16 cellular contexts compared by ENCODE assay signal in genomic region chr10:77833225-77833624, GRCh38.
DNase-seq lines count a peak whose midpoint lies in the region; ATAC-seq and TF ChIP-seq lines count a peak whose summit lies in the region.
"Had no signal": no experiment of that assay in that cellular context is flagged by ENCODE, and none has a peak within 500 bp of the region (broad histone marks: within the 10 kb centered on the region; RNA-seq: fewer than 3 reads in every experiment).

No MANE protein-coding gene starts in this region.

- no TSS peak for BruUV-seq in PC-9 (replicated peaks; lab: Mats Ljungman, UMichigan)

- no peak overlapping the region for H2AFZ ChIP-seq in PC-9

- H3K4me1 ChIP-seq in CD4-positive, alpha-beta memory T cell (ENCODE audit: insufficient read depth, low read length) = peaks cover 47% of the 10 kb centered on the region
- peaks cover 48% of the 10 kb centered on the region for H3K4me1 ChIP-seq in effector memory CD4-positive, alpha-beta T cell (ENCODE audit: control insufficient read depth, insufficient read depth, low read length, poor library complexity, severe bottlenecking)
- peaks cover 41 to 50% of the 10 kb centered on the region in 2 donors for H3K4me1 ChIP-seq in thyroid gland
- no peaks in the 10 kb centered on the region for H3K4me1 ChIP-seq in PC-9 (replicated peaks; ENCODE audit: insufficient read depth)
- H3K4me1 ChIP-seq: A549 had no signal

- H3K4me3 Mint-ChIP-seq in CD4-positive, alpha-beta memory T cell = peak overlapping the region in 1 of 8 donors; percentile 11
- H3K4me3 Mint-ChIP-seq in T-helper 17 cell = peak overlapping the region; percentile 28
- H3K4me3 Mint-ChIP-seq in activated CD4-positive, alpha-beta T cell treated with anti-CD3 and anti-CD28 coated beads for 36 hours = no peak overlapping the region
- H3K4me3 Mint-ChIP-seq: H9 had no signal

- H3K79me2 ChIP-seq in PC-9 (ENCODE audit: low read depth) = no peaks in the 10 kb centered on the region

- H3K36me3 Mint-ChIP-seq in CD4-positive, alpha-beta memory T cell = no peaks in the 10 kb centered on the region
- no peaks in the 10 kb centered on the region for H3K36me3 Mint-ChIP-seq in T-helper 17 cell (ENCODE audit: low read depth)
- no peaks in the 10 kb centered on the region for H3K36me3 Mint-ChIP-seq in activated CD4-positive, alpha-beta T cell treated with anti-CD3 and anti-CD28 coated beads for 36 hours (ENCODE audit: low read depth)

- no peak for ATAC-seq in T-helper 17 cell
- no peak for ATAC-seq in activated CD4-positive, alpha-beta T cell treated with anti-CD3 and anti-CD28 coated beads for 36 hours
- ATAC-seq: A549, HepG2 had no signal

- H3K27ac Mint-ChIP-seq in CD4-positive, alpha-beta memory T cell = peak overlapping the region; percentile 92 to 97 (median 96)
- H3K27ac Mint-ChIP-seq in T-helper 17 cell = peak overlapping the region; percentile 98
- no peak overlapping the region for H3K27ac Mint-ChIP-seq in activated CD4-positive, alpha-beta T cell treated with anti-CD3 and anti-CD28 coated beads for 36 hours

- H3K9me2 ChIP-seq in PC-9 (ENCODE audit: insufficient read depth) = no peaks in the 10 kb centered on the region

- no peak for TF ChIP-seq POLR2A in thyroid gland (IDR thresholded peaks at IDR 0.05)

- CTCF ChIA-PET in CD4-positive, alpha-beta memory T cell (lab: Charles Lee; ENCODE audit: partially characterized antibody) = interaction anchor here (1.2 to 4.4 kb wide), 4 partner anchors 18 to 121 kb away, joined by 4 to 33 read pairs (median 5); no protein-coding TSS in a partner anchor
- CTCF ChIA-PET in activated CD4-positive, alpha-beta T cell treated with anti-CD3 and anti-CD28 coated beads for 36 hours (lab: Charles Lee) = interaction anchor here (0.6 kb wide), 1 partner anchor 122 kb away, joined by 3 read pairs; no protein-coding TSS in a partner anchor
- CTCF ChIA-PET in PC-9 (lab: Charles Lee) = no interaction called here

- no peak for TF ChIP-seq CTCF in thyroid gland (IDR thresholded peaks at IDR 0.05)
- TF ChIP-seq CTCF in PC-9 (conservative IDR thresholded peaks at IDR 0.05) = no peak

- no peak overlapping the region for H3K4me3 ChIP-seq in CD4-positive, alpha-beta memory T cell (ENCODE audit: low read length in 2 of 2)
- H3K4me3 ChIP-seq in effector memory CD4-positive, alpha-beta T cell (ENCODE audit: insufficient read depth, low read depth, low read length, poor library complexity, severe bottlenecking) = no peak overlapping the region
- H3K4me3 ChIP-seq in thyroid gland (replicated peaks in 1 of 3) = no peak overlapping the region
- no peak overlapping the region for H3K4me3 ChIP-seq in PC-9
- H3K4me3 ChIP-seq: A549 had no signal

- 94 to 95% methylated on average over 6 of the region's 6 CpGs for WGBS in thyroid gland, 2 donors

- H3F3A ChIP-seq in PC-9 (ENCODE audit: insufficient read depth, low read depth) = peaks cover 10% of the 10 kb centered on the region; the same call in 1 of the 2 replicates

- POLR2A ChIA-PET in CD4-positive, alpha-beta memory T cell (lab: Charles Lee; ENCODE audit: partially characterized antibody) = no interaction called here
- POLR2A ChIA-PET in activated CD4-positive, alpha-beta T cell treated with anti-CD3 and anti-CD28 coated beads for 36 hours (lab: Charles Lee) = no interaction called here
- POLR2A ChIA-PET in PC-9 (lab: Charles Lee; ENCODE audit: unreplicated experiment) = no interaction called here

- no peaks in the 10 kb centered on the region for H3K36me3 ChIP-seq in CD4-positive, alpha-beta memory T cell (ENCODE audit: insufficient read depth, low read length)
- no peaks in the 10 kb centered on the region for H3K36me3 ChIP-seq in effector memory CD4-positive, alpha-beta T cell (ENCODE audit: control insufficient read depth, insufficient read depth, low read length)
- H3K36me3 ChIP-seq in thyroid gland (peaks cover 47 to 51% of the 10 kb centered on the region in 2 donors), PC-9 (ENCODE audit: low read depth) (no peaks in the 10 kb centered on the region; the same call in 1 of the 2 replicates)

- intact Hi-C loops in CD4-positive, alpha-beta memory T cell (cut with micrococcal nuclease) = loop anchor here (10.0 kb wide), 1 partner anchor 658 kb away; no protein-coding TSS in a partner anchor
- intact Hi-C loops in thyroid gland (cut with DNase I) (no loop called here), PC-9 (cut with micrococcal nuclease; ENCODE audit: unreplicated experiment) (no loop called here)
- intact Hi-C loops in activated CD4-positive, alpha-beta T cell treated with anti-CD3 and anti-CD28 coated beads for 36 hours (cut with DNase I, micrococcal nuclease) = loop anchor here in 1 of 2 experiments (10.0 kb wide), 1 partner anchor 668 kb away; no protein-coding TSS in a partner anchor

- no peaks in the 10 kb centered on the region for H3K27me3 Mint-ChIP-seq in CD4-positive, alpha-beta memory T cell
- H3K27me3 Mint-ChIP-seq in T-helper 17 cell = no peaks in the 10 kb centered on the region
- no peaks in the 10 kb centered on the region for H3K27me3 Mint-ChIP-seq in activated CD4-positive, alpha-beta T cell treated with anti-CD3 and anti-CD28 coated beads for 36 hours

- H3K4me1 Mint-ChIP-seq in CD4-positive, alpha-beta memory T cell = peaks cover 27 to 59% (median 39%) of the 10 kb centered on the region in 4 donors
- H3K4me1 Mint-ChIP-seq in T-helper 17 cell = peaks cover 44% of the 10 kb centered on the region
- peaks cover 20% of the 10 kb centered on the region for H3K4me1 Mint-ChIP-seq in activated CD4-positive, alpha-beta T cell treated with anti-CD3 and anti-CD28 coated beads for 36 hours

- H4K20me1 ChIP-seq in PC-9 (ENCODE audit: insufficient read depth) = no peaks in the 10 kb centered on the region

- no peaks in the 10 kb centered on the region for H3K27me3 ChIP-seq in CD4-positive, alpha-beta memory T cell (ENCODE audit: insufficient read depth, low read length)
- H3K27me3 ChIP-seq in effector memory CD4-positive, alpha-beta T cell (replicated peaks; ENCODE audit: control insufficient read depth, insufficient read depth, low read length, poor library complexity, severe bottlenecking) = no peaks in the 10 kb centered on the region
- H3K27me3 ChIP-seq in thyroid gland = no peaks in the 10 kb centered on the region
- no peaks in the 10 kb centered on the region for H3K27me3 ChIP-seq in PC-9 (ENCODE audit: insufficient read depth, low read depth)
- H3K27me3 ChIP-seq: BE2C had no signal

- no peak for DNase-seq in CD4-positive, alpha-beta memory T cell
- DNase-seq in T-helper 17 cell = no peak
- no peak for DNase-seq in effector memory CD4-positive, alpha-beta T cell
- DNase-seq in thyroid gland = no peak
- no peak for DNase-seq in activated CD4-positive, alpha-beta T cell treated with anti-CD3 and anti-CD28 coated beads for 36 hours
- no peak for DNase-seq in NCI-H1930 (lab: John Stamatoyannopoulos, UW)
- no peak for DNase-seq in PC-9
- DNase-seq: BE2C, COR-L47, DND-41, GDM1, GOT3, H9 had no signal

- H3K9me3 Mint-ChIP-seq in CD4-positive, alpha-beta memory T cell = no peaks in the 10 kb centered on the region
- no peaks in the 10 kb centered on the region for H3K9me3 Mint-ChIP-seq in activated CD4-positive, alpha-beta T cell treated with anti-CD3 and anti-CD28 coated beads for 36 hours (ENCODE audit: low read depth)
- H3K9me3 Mint-ChIP-seq: H9 had no signal

- H3K9me3 ChIP-seq in CD4-positive, alpha-beta memory T cell (ENCODE audit: control insufficient read depth in 1 of 2, low read length in 2 of 2) = no peaks in the 10 kb centered on the region
- H3K9me3 ChIP-seq in T-helper 17 cell (ENCODE audit: control insufficient read depth, low read length, poor library complexity, severe bottlenecking) = no peaks in the 10 kb centered on the region
- H3K9me3 ChIP-seq in effector memory CD4-positive, alpha-beta T cell (ENCODE audit: control insufficient read depth, low read length) = no peaks in the 10 kb centered on the region
- no peaks in the 10 kb centered on the region for H3K9me3 ChIP-seq in thyroid gland
- H3K9me3 ChIP-seq in PC-9 (ENCODE audit: insufficient read depth, low read depth) = no peaks in the 10 kb centered on the region
- H3K9me3 ChIP-seq: A549, BE2C had no signal

- no peak overlapping the region for H3K4me2 ChIP-seq in PC-9
- H3K4me2 ChIP-seq: A549 had no signal

- peak overlapping the region; percentile 5 for H3K27ac ChIP-seq in CD4-positive, alpha-beta memory T cell (ENCODE audit: low read depth, low read length)
- peak overlapping the region; percentile 60 for H3K27ac ChIP-seq in effector memory CD4-positive, alpha-beta T cell (ENCODE audit: insufficient read depth, low read length, poor library complexity, severe bottlenecking)
- H3K27ac ChIP-seq in thyroid gland (peak overlapping the region in 2 of 3 donors; percentile 51 to 64), PC-9 (no peak overlapping the region)
- H3K27ac ChIP-seq: A549, C4-2B had no signal
